ENCODE assay signal across 1 cellular context in genomic region chr16:13921328-13921727, GRCh38.
TF ChIP-seq lines count a peak whose summit lies in the region.

No MANE protein-coding gene starts in this region.

TF ChIP-seq in HEK293, 187 proteins besides CTCF, POLR2A, EP300 and RAD21 (continued from another document):
- TF ChIP-seq ZNF280D (tag by site-specific recombination; IDR thresholded peaks at IDR 0.05): no peak
- no peak for TF ChIP-seq ZNF626 (tag by site-specific recombination; IDR thresholded peaks at IDR 0.05)
- TF ChIP-seq ZNF324 (tag by site-specific recombination; IDR thresholded peaks at IDR 0.05): no peak
- peak; percentile 60; the same call in 1 of the 2 replicates for TF ChIP-seq MZF1 (tag by site-specific recombination; IDR thresholded peaks at IDR 0.05; ENCODE audit: borderline replicate concordance)
- TF ChIP-seq ZNF302 (tag by site-specific recombination; IDR thresholded peaks at IDR 0.05; ENCODE audit: low read depth): no peak
- TF ChIP-seq ZBTB10 (tag by site-specific recombination; IDR thresholded peaks at IDR 0.05): no peak
- TF ChIP-seq ZNF423 (tag by site-specific recombination; IDR thresholded peaks at IDR 0.05): no peak
- peak; percentile 44; the same call in 1 of the 2 replicates for TF ChIP-seq ZBTB48 (tag by site-specific recombination; IDR thresholded peaks at IDR 0.05)
- TF ChIP-seq ZNF677 (tag by site-specific recombination; IDR thresholded peaks at IDR 0.05): no peak
